ENCODE assay signal across 8 cellular contexts in the genomic region with DNA sequence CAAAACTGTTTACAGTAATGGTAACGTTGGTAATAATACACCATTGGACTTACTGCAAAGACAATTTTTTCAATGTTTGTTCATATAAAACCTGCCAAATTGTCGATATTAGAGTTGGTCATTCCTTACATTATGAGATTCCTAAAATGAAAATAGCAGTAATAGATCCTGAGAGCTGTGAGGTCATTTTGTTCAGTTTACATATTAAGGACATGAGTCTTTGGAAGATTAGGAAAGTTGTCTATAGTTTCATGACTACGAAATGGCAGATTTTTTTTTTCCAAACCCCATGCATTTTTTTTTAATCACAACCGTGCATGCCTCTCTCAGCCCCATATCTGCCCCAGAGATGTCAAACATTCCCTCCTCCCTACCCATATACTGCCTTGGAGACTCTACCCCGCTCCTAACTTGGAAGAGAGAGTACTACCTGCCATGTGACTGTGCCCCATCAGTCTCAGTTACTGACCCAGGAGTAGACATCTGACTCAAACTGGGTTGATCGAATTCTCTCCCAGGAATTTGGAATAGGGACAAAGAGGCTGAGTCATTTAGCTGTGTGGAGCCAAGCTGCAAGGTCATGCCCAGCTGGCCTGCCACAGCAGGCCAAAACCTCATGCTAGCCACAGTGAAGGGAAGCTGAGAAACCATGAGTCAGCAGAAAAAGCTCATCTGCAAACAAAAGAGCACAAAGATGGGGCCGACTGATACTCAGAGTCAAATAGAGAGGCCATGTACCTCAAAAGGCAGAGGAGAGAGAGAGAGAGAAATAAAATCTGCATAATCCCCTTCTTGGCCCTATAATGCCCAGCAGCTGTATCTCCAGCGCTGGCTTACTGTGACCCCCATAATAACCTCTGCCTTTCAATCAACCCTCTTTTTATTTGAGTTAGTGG. TPM values are rescaled to one million over a fixed set of nuclear protein-coding genes. Genes with fewer than 3 reads are reported as not detected.
DNase-seq lines count a peak whose midpoint lies in the region; ATAC-seq lines count a peak whose summit lies in the region.

No MANE protein-coding gene starts in this region.

- DNase-seq in CD4-positive, alpha-beta memory T cell = no peak
- DNase-seq in H4 (ENCODE audit: low spot score) = peak; percentile 93
- peak; percentile 51 for DNase-seq in NCI-H69 (lab: John Stamatoyannopoulos, UW)
- DNase-seq in brain pericyte (ENCODE audit: low read depth, low spot score) = peak; percentile 82
- peak; percentile 67 for DNase-seq in iPS-NIHi7 (ENCODE audit: extremely low spot score)
- no peak for DNase-seq in stimulated activated naive CD8-positive, alpha-beta T cell treated with anti-CD3 and anti-CD28 coated beads, Interleukin-15, Interleukin-2, amounts not matched to agents 100 U/mL and 50 U/mL, for 24 hours
- DNase-seq in activated CD4-positive, CD25-positive, alpha-beta regulatory T cell (lab: John Stamatoyannopoulos, UW) = no peak
- DNase-seq in activated T-helper 2 cell treated with anti-CD3 and anti-CD28 coated beads, Interferon-gamma antibody, Interleukin-2, Interleukin-4, amounts not matched to agents 10 μg/mL and 5 μg/mL and 100 μg/mL, durations not matched to agents 14 hours and 24 hours and 36 hours (ENCODE audit: low spot score) = no peak

- peaks cover 0 to 2% (median 0%) of the 10 kb centered on the region in 8 donors for H3K9me3 Mint-ChIP-seq in CD4-positive, alpha-beta memory T cell
- no peaks in the 10 kb centered on the region for H3K9me3 Mint-ChIP-seq in activated T-helper 2 cell treated with anti-CD3 and anti-CD28 coated beads, Interferon-gamma antibody, Interleukin-2, Interleukin-4, amounts not matched to agents 10 μg/mL and 5 μg/mL and 100 μg/mL, durations not matched to agents 14 hours and 24 hours and 36 hours

- H3K36me3 Mint-ChIP-seq in CD4-positive, alpha-beta memory T cell = no peaks in the 10 kb centered on the region
- H3K36me3 Mint-ChIP-seq in activated T-helper 2 cell treated with anti-CD3 and anti-CD28 coated beads, Interferon-gamma antibody, Interleukin-2, Interleukin-4, amounts not matched to agents 10 μg/mL and 5 μg/mL and 100 μg/mL, durations not matched to agents 14 hours and 24 hours and 36 hours (ENCODE audit: low read depth) = no peaks in the 10 kb centered on the region

- intact Hi-C loops in CD4-positive, alpha-beta memory T cell (cut with micrococcal nuclease) = no loop called here
- intact Hi-C loops in activated T-helper 2 cell treated with anti-CD3 and anti-CD28 coated beads, Interferon-gamma antibody, Interleukin-2, Interleukin-4, amounts not matched to agents 10 μg/mL and 5 μg/mL and 100 μg/mL, durations not matched to agents 14 hours and 24 hours and 36 hours (cut with micrococcal nuclease) = no loop called here

- H3K27ac ChIP-seq in CD4-positive, alpha-beta memory T cell (ENCODE audit: low read depth, low read length) = no peak overlapping the region

- POLR2A ChIA-PET in CD4-positive, alpha-beta memory T cell (lab: Charles Lee; ENCODE audit: partially characterized antibody) = interaction anchor here (1.1 to 1.4 kb wide), 3 partner anchors 16 to 109 kb away, joined by 3 to 8 read pairs (median 3); partner anchors contain the start of gene AKIRIN2

- H3K4me1 Mint-ChIP-seq in CD4-positive, alpha-beta memory T cell = peaks cover 24 to 46% (median 35%) of the 10 kb centered on the region in 4 donors
- peaks cover 26% of the 10 kb centered on the region for H3K4me1 Mint-ChIP-seq in activated T-helper 2 cell treated with anti-CD3 and anti-CD28 coated beads, Interferon-gamma antibody, Interleukin-2, Interleukin-4, amounts not matched to agents 10 μg/mL and 5 μg/mL and 100 μg/mL, durations not matched to agents 14 hours and 24 hours and 36 hours (ENCODE audit: low read depth)

- H3K9me3 ChIP-seq in CD4-positive, alpha-beta memory T cell (ENCODE audit: control insufficient read depth in 1 of 2, low read length in 2 of 2) = no peaks in the 10 kb centered on the region

- CTCF ChIA-PET in CD4-positive, alpha-beta memory T cell (lab: Charles Lee; ENCODE audit: partially characterized antibody) = interaction anchor here (0.8 to 1.1 kb wide), 2 partner anchors 11 to 18 kb away, joined by 3 read pairs; no protein-coding TSS in a partner anchor

- peaks cover 43% of the 10 kb centered on the region for H3K4me1 ChIP-seq in CD4-positive, alpha-beta memory T cell (ENCODE audit: insufficient read depth, low read length)

- H3K27me3 Mint-ChIP-seq in CD4-positive, alpha-beta memory T cell = no peaks in the 10 kb centered on the region
- H3K27me3 Mint-ChIP-seq in activated T-helper 2 cell treated with anti-CD3 and anti-CD28 coated beads, Interferon-gamma antibody, Interleukin-2, Interleukin-4, amounts not matched to agents 10 μg/mL and 5 μg/mL and 100 μg/mL, durations not matched to agents 14 hours and 24 hours and 36 hours (ENCODE audit: low read depth) = peaks cover 2% of the 10 kb centered on the region

- no peak overlapping the region for H3K4me3 ChIP-seq in CD4-positive, alpha-beta memory T cell (ENCODE audit: low read length in 2 of 2)

- peak overlapping the region in 5 of 8 donors; percentile 4 to 37 (median 13) for H3K4me3 Mint-ChIP-seq in CD4-positive, alpha-beta memory T cell
- no peak overlapping the region for H3K4me3 Mint-ChIP-seq in activated T-helper 2 cell treated with anti-CD3 and anti-CD28 coated beads, Interferon-gamma antibody, Interleukin-2, Interleukin-4, amounts not matched to agents 10 μg/mL and 5 μg/mL and 100 μg/mL, durations not matched to agents 14 hours and 24 hours and 36 hours (ENCODE audit: low read depth)

- no peaks in the 10 kb centered on the region for H3K36me3 ChIP-seq in CD4-positive, alpha-beta memory T cell (ENCODE audit: insufficient read depth, low read length)

- peak overlapping the region in 3 of 7 donors; percentile 14 to 47 (median 26) for H3K27ac Mint-ChIP-seq in CD4-positive, alpha-beta memory T cell
- H3K27ac Mint-ChIP-seq in activated T-helper 2 cell treated with anti-CD3 and anti-CD28 coated beads, Interferon-gamma antibody, Interleukin-2, Interleukin-4, amounts not matched to agents 10 μg/mL and 5 μg/mL and 100 μg/mL, durations not matched to agents 14 hours and 24 hours and 36 hours = no peak overlapping the region

- ATAC-seq in stimulated activated naive CD8-positive, alpha-beta T cell treated with anti-CD3 and anti-CD28 coated beads, Interleukin-15, Interleukin-2, amounts not matched to agents 100 U/mL and 50 U/mL, for 24 hours = peak; percentile 37

- H3K27me3 ChIP-seq in CD4-positive, alpha-beta memory T cell (ENCODE audit: insufficient read depth, low read length) = no peaks in the 10 kb centered on the region

RNA-seq across cellular contexts. Expression of gene AKIRIN2, which starts 21.0 kb away (rescaled TPM):
- 10 to 100 TPM; 68.6 to 69.8 TPM for total RNA-seq in CD4-positive, alpha-beta memory T cell
- polyA plus RNA-seq in CD4-positive, alpha-beta memory T cell = 10 to 100 TPM; 49.3 to 51.7 TPM
- 10.1 and 10.7 TPM in 2 replicates for total RNA-seq in H4 (2014; rRNA removed; shearing (Covaris generic))
- 41.9 and 42.0 TPM in 2 replicates for total RNA-seq in activated T-helper 2 cell treated with anti-CD3 and anti-CD28 coated beads, Interferon-gamma antibody, Interleukin-2, Interleukin-4, amounts not matched to agents 10 μg/mL and 5 μg/mL and 100 μg/mL, durations not matched to agents 14 hours and 24 hours and 36 hours

Comparison
In these comparisons a context has a peak if more than half of its experiments do, and no peak if none do; other contexts are left out.
1. DNase-seq: peak in H4 (single experiment), NCI-H69 (single experiment), brain pericyte (single experiment) and iPS-NIHi7 (single experiment); none in CD4-positive, alpha-beta memory T cell (0 of 5), stimulated activated naive CD8-positive, alpha-beta T cell treated with anti-CD3 and anti-CD28 coated beads, Interleukin-15, Interleukin-2, amounts not matched to agents 100 U/mL and 50 U/mL, for 24 hours (single experiment), activated CD4-positive, CD25-positive, alpha-beta regulatory T cell (0 of 4) and activated T-helper 2 cell treated with anti-CD3 and anti-CD28 coated beads, Interferon-gamma antibody, Interleukin-2, Interleukin-4, amounts not matched to agents 10 μg/mL and 5 μg/mL and 100 μg/mL, durations not matched to agents 14 hours and 24 hours and 36 hours (single experiment).